34 cellular contexts compared by ENCODE assay signal in the genomic region with DNA sequence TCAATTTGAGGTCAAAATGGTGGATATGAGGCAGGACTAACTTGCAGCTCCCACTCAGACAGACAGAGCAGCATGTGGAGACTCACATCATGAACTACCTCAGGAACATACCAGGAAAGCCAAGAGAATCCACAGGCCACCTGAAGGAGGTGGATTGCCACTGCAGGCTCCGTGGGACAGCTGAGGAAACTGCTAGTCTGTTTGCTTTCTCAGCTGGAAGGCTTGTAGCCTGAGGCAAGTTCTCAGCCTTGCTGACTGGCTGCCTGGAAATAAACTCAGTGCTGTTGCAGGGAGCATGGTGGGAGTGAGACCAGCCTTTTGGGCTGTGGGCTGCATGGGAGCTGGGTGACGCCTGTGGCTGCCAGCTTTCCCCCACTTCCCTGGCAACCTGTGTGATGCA.
"Had no signal": no experiment of that assay in that cellular context is flagged by ENCODE, and none has a peak within 500 bp of the region (broad histone marks: within the 10 kb centered on the region; RNA-seq: fewer than 3 reads in every experiment).

No MANE protein-coding gene starts in this region.

- H3K36me3 Mint-ChIP-seq: activated CD8-positive, alpha-beta memory T cell treated with anti-CD3 and anti-CD28 coated beads, Interleukin-2, amount 10 ng/mL, durations not matched to agents 7 days and 5 days; activated naive CD4-positive, alpha-beta T cell treated with anti-CD3 and anti-CD28 coated beads, Interleukin-2, amount 50 U/mL, for 24 hours; activated naive CD8-positive, alpha-beta T cell treated with anti-CD3 and anti-CD28 coated beads for 36 hours had no signal

- H3K27me3 ChIP-seq: adrenal gland, body of pancreas, esophagus squamous epithelium, gastroesophageal sphincter had no signal

- H3K27ac ChIP-seq: adrenal gland, body of pancreas, epithelial cell of prostate, esophagus squamous epithelium, gastroesophageal sphincter, heart right ventricle, WERI-Rb-1 had no signal

- H3K27me3 Mint-ChIP-seq: activated CD4-positive, alpha-beta memory T cell treated with anti-CD3 and anti-CD28 coated beads for 36 hours; activated CD4-positive, alpha-beta T cell treated with anti-CD3 and anti-CD28 coated beads for 36 hours; activated CD4-positive, alpha-beta T cell treated with anti-CD3 and anti-CD28 coated beads, Interleukin-2, amount 10 ng/mL, durations not matched to agents 24 days and 14 days; activated CD8-positive, alpha-beta memory T cell treated with anti-CD3 and anti-CD28 coated beads, Interleukin-2, amount 10 ng/mL, durations not matched to agents 7 days and 5 days; activated naive CD8-positive, alpha-beta T cell treated with anti-CD3 and anti-CD28 coated beads for 36 hours; activated naive CD8-positive, alpha-beta T cell treated with anti-CD3 and anti-CD28 coated beads, Interleukin-2, amount 50 U/mL, for 24 hours had no signal

- H3K36me3 ChIP-seq: adrenal gland, esophagus squamous epithelium, gastroesophageal sphincter, heart right ventricle, WERI-Rb-1 had no signal

- H3K4me3 Mint-ChIP-seq: activated CD4-positive, alpha-beta memory T cell treated with anti-CD3 and anti-CD28 coated beads for 36 hours; activated CD4-positive, alpha-beta T cell treated with anti-CD3 and anti-CD28 coated beads for 36 hours; activated CD4-positive, alpha-beta T cell treated with anti-CD3 and anti-CD28 coated beads, Interleukin-2, amount 10 ng/mL, durations not matched to agents 24 days and 14 days; activated CD8-positive, alpha-beta memory T cell treated with anti-CD3 and anti-CD28 coated beads, Interleukin-2, amount 10 ng/mL, durations not matched to agents 7 days and 5 days; activated CD8-positive, alpha-beta T cell treated with anti-CD3 and anti-CD28 coated beads, Interleukin-2, amount 10 ng/mL, durations not matched to agents 7 days and 5 days; activated naive CD4-positive, alpha-beta T cell treated with anti-CD3 and anti-CD28 coated beads for 36 hours; activated naive CD4-positive, alpha-beta T cell treated with anti-CD3 and anti-CD28 coated beads, Interleukin-2, amount 50 U/mL, for 24 hours; activated naive CD8-positive, alpha-beta T cell treated with anti-CD3 and anti-CD28 coated beads for 36 hours; activated naive CD8-positive, alpha-beta T cell treated with anti-CD3 and anti-CD28 coated beads, Interleukin-2, amount 50 U/mL, for 24 hours; activated T-helper 1 cell treated with anti-CD3 and anti-CD28 coated beads, Interleukin-12 subunit alpha, Interleukin-12 subunit beta, Interleukin-2, Interleukin-4 antibody, amounts not matched to agents 30 ng/mL and 10 ng/mL and 1 ng/mL, durations not matched to agents 14 hours and 24 hours and 36 hours; T-helper 1 cell treated with Interleukin-12 subunit alpha and Interleukin-12 subunit beta and Interleukin-4 antibody, amounts not matched to agents 30 μg/mL and 1 μg/mL, for 36 hours; T-helper 2 cell treated with Interferon-gamma antibody and Interleukin-4, amounts not matched to agents 5 μg/mL and 100 μg/mL, for 36 hours had no signal

- H3K4me3 ChIP-seq: adrenal gland, body of pancreas, esophagus squamous epithelium, gastroesophageal sphincter, heart right ventricle had no signal

- H3K9me3 ChIP-seq: adrenal gland had no signal

- H3K27ac Mint-ChIP-seq: activated CD4-positive, alpha-beta memory T cell treated with anti-CD3 and anti-CD28 coated beads for 36 hours; activated CD4-positive, alpha-beta T cell treated with anti-CD3 and anti-CD28 coated beads for 36 hours; activated CD4-positive, alpha-beta T cell treated with anti-CD3 and anti-CD28 coated beads, Interleukin-2, amount 10 ng/mL, durations not matched to agents 24 days and 14 days; activated CD8-positive, alpha-beta memory T cell treated with anti-CD3 and anti-CD28 coated beads, Interleukin-2, amount 10 ng/mL, durations not matched to agents 7 days and 5 days; activated CD8-positive, alpha-beta T cell treated with anti-CD3 and anti-CD28 coated beads, Interleukin-2, amount 10 ng/mL, durations not matched to agents 7 days and 5 days; activated naive CD4-positive, alpha-beta T cell treated with anti-CD3 and anti-CD28 coated beads for 36 hours; activated naive CD4-positive, alpha-beta T cell treated with anti-CD3 and anti-CD28 coated beads, Interleukin-2, amount 50 U/mL, for 24 hours; activated naive CD8-positive, alpha-beta T cell treated with anti-CD3 and anti-CD28 coated beads for 36 hours; activated naive CD8-positive, alpha-beta T cell treated with anti-CD3 and anti-CD28 coated beads, Interleukin-2, amount 50 U/mL, for 24 hours; activated T-helper 1 cell treated with anti-CD3 and anti-CD28 coated beads, Interleukin-12 subunit alpha, Interleukin-12 subunit beta, Interleukin-2, Interleukin-4 antibody, amounts not matched to agents 30 ng/mL and 10 ng/mL and 1 ng/mL, durations not matched to agents 14 hours and 24 hours and 36 hours; activated T-helper 2 cell treated with anti-CD3 and anti-CD28 coated beads, Interferon-gamma antibody, Interleukin-2, Interleukin-4, amounts not matched to agents 10 μg/mL and 5 μg/mL and 100 μg/mL, durations not matched to agents 14 hours and 24 hours and 36 hours; T-helper 1 cell treated with Interleukin-12 subunit alpha and Interleukin-12 subunit beta and Interleukin-4 antibody, amounts not matched to agents 30 μg/mL and 1 μg/mL, for 36 hours; T-helper 2 cell treated with Interferon-gamma antibody and Interleukin-4, amounts not matched to agents 5 μg/mL and 100 μg/mL, for 36 hours had no signal

- H3K4me1 ChIP-seq: adrenal gland, body of pancreas, esophagus squamous epithelium, gastroesophageal sphincter, heart right ventricle had no signal

- DNase-seq: activated CD4-positive, alpha-beta memory T cell treated with anti-CD3 and anti-CD28 coated beads for 36 hours; activated CD4-positive, alpha-beta T cell treated with anti-CD3 and anti-CD28 coated beads for 36 hours; activated CD4-positive, alpha-beta T cell treated with anti-CD3 and anti-CD28 coated beads, Interleukin-2, amount 10 ng/mL, durations not matched to agents 24 days and 14 days; activated CD4-positive, CD25-positive, alpha-beta regulatory T cell; activated CD4-positive, CD25-positive, alpha-beta regulatory T cell treated with anti-CD3 and anti-CD28 coated beads, Interleukin-2, amount 50 U/mL, for 72 hours; activated CD8-positive, alpha-beta memory T cell treated with anti-CD3 and anti-CD28 coated beads, Interleukin-2, amount 10 ng/mL, durations not matched to agents 7 days and 5 days; activated CD8-positive, alpha-beta memory T cell treated with anti-CD3 and anti-CD28 coated beads, Interleukin-2, amount 50 U/mL, for 4 hours; activated CD8-positive, alpha-beta T cell treated with anti-CD3 and anti-CD28 coated beads, Interleukin-2, amount 10 ng/mL, durations not matched to agents 7 days and 5 days; activated effector memory CD4-positive, alpha-beta T cell treated with anti-CD3 and anti-CD28 coated beads, Interleukin-2, amount 50 U/mL, for 16 hours; activated naive CD4-positive, alpha-beta T cell treated with anti-CD3 and anti-CD28 coated beads for 36 hours; activated naive CD8-positive, alpha-beta T cell treated with anti-CD3 and anti-CD28 coated beads for 36 hours; activated naive CD8-positive, alpha-beta T cell treated with anti-CD3 and anti-CD28 coated beads, Interleukin-2, amount 50 U/mL, for 24 hours; activated T-cell treated with anti-CD3 and anti-CD28 coated beads, Interleukin-2, amount 50 U/mL, for 1 hour; activated T-cell treated with anti-CD3 and anti-CD28 coated beads, Interleukin-2, amount 50 U/mL, for 48 hours; adrenal gland; amygdala; aorta; body of pancreas; caudate nucleus; cortex of kidney; dermis blood vessel endothelial cell; effector CD8-positive, alpha-beta T cell; esophagus squamous epithelium; foreskin melanocyte; heart right ventricle; T1000; WERI-Rb-1 had no signal

- ATAC-seq: activated CD4-positive, alpha-beta T cell treated with anti-CD3 and anti-CD28 coated beads for 36 hours; activated CD8-positive, alpha-beta memory T cell treated with anti-CD3 and anti-CD28 coated beads, Interleukin-2, amount 10 ng/mL, durations not matched to agents 7 days and 5 days; activated CD8-positive, alpha-beta T cell treated with anti-CD3 and anti-CD28 coated beads, Interleukin-2, amount 10 ng/mL, durations not matched to agents 7 days and 5 days; activated naive CD8-positive, alpha-beta T cell treated with anti-CD3 and anti-CD28 coated beads, Interleukin-2, amount 50 U/mL, for 24 hours; body of pancreas; gastroesophageal sphincter; heart right ventricle had no signal

- H3K4me1 Mint-ChIP-seq: activated CD4-positive, alpha-beta T cell treated with anti-CD3 and anti-CD28 coated beads for 36 hours; activated CD4-positive, alpha-beta T cell treated with anti-CD3 and anti-CD28 coated beads, Interleukin-2, amount 10 ng/mL, durations not matched to agents 24 days and 14 days; activated CD8-positive, alpha-beta memory T cell treated with anti-CD3 and anti-CD28 coated beads, Interleukin-2, amount 10 ng/mL, durations not matched to agents 7 days and 5 days; activated naive CD4-positive, alpha-beta T cell treated with anti-CD3 and anti-CD28 coated beads, Interleukin-2, amount 50 U/mL, for 24 hours; activated naive CD8-positive, alpha-beta T cell treated with anti-CD3 and anti-CD28 coated beads for 36 hours; activated naive CD8-positive, alpha-beta T cell treated with anti-CD3 and anti-CD28 coated beads, Interleukin-2, amount 50 U/mL, for 24 hours had no signal
